ENCODE assay signal across 9 cellular contexts in genomic region chr20:19688031-19688806, GRCh38.
A peak's percentile ranks its signal among the peaks of the same experiment; 100 is the strongest.
DNase-seq lines count a peak whose midpoint lies in the region; ATAC-seq and TF ChIP-seq lines count a peak whose summit lies in the region.
"Had no signal": no experiment of that assay in that cellular context is flagged by ENCODE, and none has a peak within 500 bp of the region (broad histone marks: within the 10 kb centered on the region; RNA-seq: fewer than 3 reads in every experiment).

No MANE protein-coding gene starts in this region.

- TF ChIP-seq CTCF in 22Rv1 (IDR thresholded peaks at IDR 0.05), result peak; percentile 36; the same call in 1 of the 2 replicates
- TF ChIP-seq CTCF in GM12872 (IDR thresholded peaks at IDR 0.05; ENCODE audit: insufficient read depth, low read depth, low read length), result peak; percentile 28; the same call in 1 of the 3 replicates
- peak in 2 of 3 experiments; percentile 40 to 53 for TF ChIP-seq CTCF in nephron (IDR thresholded peaks at IDR 0.05; ENCODE audit: unreplicated experiment in 3 of 3)

- DNase-seq in RPMI7951 (ENCODE audit: low read depth) (peak; percentile 93), fibroblast of gingiva (ENCODE audit: low read depth) (peak; percentile 83)
- DNase-seq in activated T-cell treated with anti-CD3 and anti-CD28 coated beads, Interleukin-2, amount 50 U/mL, for 72 hours, result no peak

- no peak overlapping the region for H3K4me3 Mint-ChIP-seq in nephron
- H3K4me3 Mint-ChIP-seq in activated T-cell treated with anti-CD3 and anti-CD28 coated beads, Interleukin-2, amount 50 U/mL, for 72 hours, result no peak overlapping the region
- H3K4me3 Mint-ChIP-seq: central memory CD8-positive, alpha-beta T cell had no signal

- H3K27ac ChIP-seq in 22Rv1, result no peak overlapping the region

- no peak overlapping the region for H3K27ac Mint-ChIP-seq in nephron
- H3K27ac Mint-ChIP-seq in activated T-cell treated with anti-CD3 and anti-CD28 coated beads, Interleukin-2, amount 50 U/mL, for 72 hours, result no peak overlapping the region

- peaks cover 5% of the 10 kb centered on the region for H3K9me3 Mint-ChIP-seq in nephron
- H3K9me3 Mint-ChIP-seq in activated T-cell treated with anti-CD3 and anti-CD28 coated beads, Interleukin-2, amount 50 U/mL, for 72 hours, result no peaks in the 10 kb centered on the region
- H3K9me3 Mint-ChIP-seq: central memory CD8-positive, alpha-beta T cell had no signal

- H3K27me3 Mint-ChIP-seq in nephron (ENCODE audit: low read depth), result no peaks in the 10 kb centered on the region
- H3K27me3 Mint-ChIP-seq in activated T-cell treated with anti-CD3 and anti-CD28 coated beads, Interleukin-2, amount 50 U/mL, for 72 hours (ENCODE audit: low read depth), result peaks cover 17% of the 10 kb centered on the region

- peaks cover 30% of the 10 kb centered on the region for H3K36me3 Mint-ChIP-seq in nephron (ENCODE audit: low read depth)
- no peaks in the 10 kb centered on the region for H3K36me3 Mint-ChIP-seq in activated T-cell treated with anti-CD3 and anti-CD28 coated beads, Interleukin-2, amount 50 U/mL, for 72 hours (ENCODE audit: insufficient read depth in 2 of 2)

- H3K4me1 Mint-ChIP-seq in nephron, result peaks cover 5% of the 10 kb centered on the region
- no peaks in the 10 kb centered on the region for H3K4me1 Mint-ChIP-seq in activated T-cell treated with anti-CD3 and anti-CD28 coated beads, Interleukin-2, amount 50 U/mL, for 72 hours (ENCODE audit: low read depth)
- H3K4me1 Mint-ChIP-seq: central memory CD8-positive, alpha-beta T cell had no signal

- no peak for ATAC-seq in GM18502 (IDR thresholded peaks at IDR 0.05; ENCODE audit: poor library complexity, unreplicated experiment)
- ATAC-seq in HG03432 (IDR thresholded peaks at IDR 0.05; ENCODE audit: unreplicated experiment), result no peak
- ATAC-seq in activated T-cell treated with anti-CD3 and anti-CD28 coated beads, Interleukin-2, amount 50 U/mL, for 72 hours (replicated peaks in 1 of 2), result no peak

Comparison
In these comparisons a context has a peak if more than half of its experiments do, and no peak if none do; other contexts are left out.
1. DNase-seq: peak in RPMI7951 (single experiment) and fibroblast of gingiva (single experiment); none in activated T-cell treated with anti-CD3 and anti-CD28 coated beads, Interleukin-2, amount 50 U/mL, for 72 hours (0 of 2).
2. Peak in every context shown above with its lines, with median percentiles within 50 percentile points of each other: CTCF ChIP-seq.